In genomic region chr5:134245101-134245604, GRCh38 we compare ENCODE assay signal across 8 cellular contexts. TPM values are rescaled to one million over a fixed set of nuclear protein-coding genes. Genes with fewer than 3 reads are reported as not detected.
DNase-seq lines count a peak whose midpoint lies in the region; ATAC-seq lines count a peak whose summit lies in the region.

No MANE protein-coding gene starts in this region.

- no peaks in the 10 kb centered on the region for H3K9me3 Mint-ChIP-seq in T-helper 2 cell treated with Interferon-gamma antibody and Interleukin-4, amounts not matched to agents 5 μg/mL and 100 μg/mL, for 36 hours

- no peak overlapping the region for H3K4me3 Mint-ChIP-seq in T-helper 2 cell treated with Interferon-gamma antibody and Interleukin-4, amounts not matched to agents 5 μg/mL and 100 μg/mL, for 36 hours

- peaks cover 5% of the 10 kb centered on the region for H3K27me3 Mint-ChIP-seq in T-helper 2 cell treated with Interferon-gamma antibody and Interleukin-4, amounts not matched to agents 5 μg/mL and 100 μg/mL, for 36 hours (ENCODE audit: low read depth)

- in situ Hi-C loops in ACHN (cut with HindIII; ENCODE audit: low pct_ligation_motif_present, low pct_unique_long_range_greater_than_20kb, low sequenced_read_pairs), result no loop called here

- H3K9me3 ChIP-seq in mesodermal cell (ENCODE audit: control insufficient read depth, low read length), result no peaks in the 10 kb centered on the region

- ATAC-seq in HG02884 (IDR thresholded peaks at IDR 0.05; ENCODE audit: unreplicated experiment), result no peak

- H3K27ac Mint-ChIP-seq in T-helper 2 cell treated with Interferon-gamma antibody and Interleukin-4, amounts not matched to agents 5 μg/mL and 100 μg/mL, for 36 hours, result no peak overlapping the region

- H3K27ac ChIP-seq in mesodermal cell (ENCODE audit: low read depth, low read length, severe bottlenecking), result peak overlapping the region; percentile 64

- H3K4me3 ChIP-seq in mesodermal cell (ENCODE audit: extremely low read depth, insufficient read depth, low read length, poor library complexity, severe bottlenecking), result no peak overlapping the region

- no peaks in the 10 kb centered on the region for H3K36me3 Mint-ChIP-seq in T-helper 2 cell treated with Interferon-gamma antibody and Interleukin-4, amounts not matched to agents 5 μg/mL and 100 μg/mL, for 36 hours (ENCODE audit: low read depth)

- H3K4me1 Mint-ChIP-seq in T-helper 2 cell treated with Interferon-gamma antibody and Interleukin-4, amounts not matched to agents 5 μg/mL and 100 μg/mL, for 36 hours (ENCODE audit: low read depth), result no peaks in the 10 kb centered on the region

- WGBS in mesodermal cell (ENCODE audit: insufficient coverage in 2 of 2), 2 experiments, result 30 to 38% methylated on average over 5 to 6 of the region's 8 CpGs

- H3K36me3 ChIP-seq in mesodermal cell (ENCODE audit: control insufficient read depth, insufficient read depth, low read length), result no peaks in the 10 kb centered on the region

- DNase-seq in ACHN (peak; percentile 53), NCI-H446 (lab: John Stamatoyannopoulos, UW) (peak; percentile 8 to 49), dermis microvascular lymphatic vessel endothelial cell (ENCODE audit: low read depth in 2 of 2) (peak; percentile 41 to 74), SK-N-DZ (ENCODE audit: low spot score) (no peak)
- no peak for DNase-seq in stimulated activated CD8-positive, alpha-beta memory T cell treated with anti-CD3 and anti-CD28 coated beads, Interleukin-4, amount 100 ng/mL, for 48 hours
- no peak for DNase-seq in T-helper 2 cell treated with Interferon-gamma antibody and Interleukin-4, amounts not matched to agents 5 μg/mL and 100 μg/mL, for 36 hours (ENCODE audit: low spot score)

- peaks cover 20% of the 10 kb centered on the region for H3K4me1 ChIP-seq in mesodermal cell (ENCODE audit: control insufficient read depth, insufficient read depth, low read length, poor library complexity, severe bottlenecking)

RNA-seq across cellular contexts. Expression of gene PPP2CA, which starts 19.3 kb away (rescaled TPM):
- 43.5 and 49.6 TPM in 2 replicates for total RNA-seq in dermis microvascular lymphatic vessel endothelial cell
- polyA plus RNA-seq in mesodermal cell (2013, experiment 1 of 2), result 210 TPM
- polyA plus RNA-seq in mesodermal cell (2013, experiment 2 of 2), result 180 TPM
- 150 and 162 TPM in 2 replicates for polyA plus RNA-seq in SK-N-DZ (2014; cell fraction: cytosol; rRNA removed)
- polyA plus RNA-seq in SK-N-DZ (2014; cell fraction: nucleus; rRNA removed), result 79.7 and 108 TPM in 2 replicates

Comparison
In these comparisons a context has a peak if more than half of its experiments do, and no peak if none do; other contexts are left out.
1. DNase-seq: peak in ACHN (single experiment), NCI-H446 (2 of 2) and dermis microvascular lymphatic vessel endothelial cell (2 of 2); none in SK-N-DZ (single experiment), stimulated activated CD8-positive, alpha-beta memory T cell treated with anti-CD3 and anti-CD28 coated beads, Interleukin-4, amount 100 ng/mL, for 48 hours (single experiment) and T-helper 2 cell treated with Interferon-gamma antibody and Interleukin-4, amounts not matched to agents 5 μg/mL and 100 μg/mL, for 36 hours (single experiment).